ENCODE assay signal across 14 cellular contexts in genomic region chr9:4147476-4148214, GRCh38.
DNase-seq lines count a peak whose midpoint lies in the region; ATAC-seq and TF ChIP-seq lines count a peak whose summit lies in the region.
"Had no signal": no experiment of that assay in that cellular context is flagged by ENCODE, and none has a peak within 500 bp of the region (broad histone marks: within the 10 kb centered on the region; RNA-seq: fewer than 3 reads in every experiment).

No MANE protein-coding gene starts in this region.

- H4K8ac ChIP-seq in mesenchymal stem cell (ENCODE audit: low read length) = no peak overlapping the region

- H3K27ac ChIP-seq in cardiac muscle cell (no peak overlapping the region), mesenchymal stem cell (ENCODE audit: low read length, poor library complexity, severe bottlenecking) (peak overlapping the region; percentile 100), OCI-LY7 (ENCODE audit: low read depth, low read length, poor library complexity, severe bottlenecking) (no peak overlapping the region)
- H3K27ac ChIP-seq: SK-N-MC had no signal

- no peaks in the 10 kb centered on the region for H3K36me3 Mint-ChIP-seq in activated CD8-positive, alpha-beta T cell treated with anti-CD3 and anti-CD28 coated beads for 36 hours (ENCODE audit: low read depth)
- no peaks in the 10 kb centered on the region for H3K36me3 Mint-ChIP-seq in immature natural killer cell
- H3K36me3 Mint-ChIP-seq: naive thymus-derived CD4-positive, alpha-beta T cell had no signal

- H3K4me1 Mint-ChIP-seq in activated CD8-positive, alpha-beta T cell treated with anti-CD3 and anti-CD28 coated beads for 36 hours (ENCODE audit: low read depth) = no peaks in the 10 kb centered on the region
- no peaks in the 10 kb centered on the region for H3K4me1 Mint-ChIP-seq in immature natural killer cell

- H3K36me3 ChIP-seq in cardiac muscle cell = no peaks in the 10 kb centered on the region
- H3K36me3 ChIP-seq in endocrine pancreas (ENCODE audit: control insufficient read depth, insufficient read depth, low read length) = no peaks in the 10 kb centered on the region
- H3K36me3 ChIP-seq in mesenchymal stem cell (ENCODE audit: control insufficient read depth in 1 of 2, insufficient read depth in 2 of 2, low read depth in 1 of 2, low read length in 2 of 2) = no peaks in the 10 kb centered on the region
- H3K36me3 ChIP-seq in OCI-LY7 (ENCODE audit: insufficient read depth, low read length) = no peaks in the 10 kb centered on the region

- peak overlapping the region in 1 of 2 experiments; percentile 17 for H3K18ac ChIP-seq in mesenchymal stem cell (ENCODE audit: low read depth in 1 of 2, low read length in 2 of 2)

- no peak overlapping the region for H2BK12ac ChIP-seq in mesenchymal stem cell (ENCODE audit: low read length in 2 of 2)

- H3K27me3 Mint-ChIP-seq in activated CD8-positive, alpha-beta T cell treated with anti-CD3 and anti-CD28 coated beads for 36 hours = peaks cover 17% of the 10 kb centered on the region
- H3K27me3 Mint-ChIP-seq in immature natural killer cell (ENCODE audit: low read depth in 3 of 3) = peaks cover 1 to 4% (median 2%) of the 10 kb centered on the region in 3 donors

- H3K9ac ChIP-seq in endocrine pancreas (ENCODE audit: control insufficient read depth, insufficient read depth, low read length) (no peak overlapping the region), mesenchymal stem cell (ENCODE audit: low read length) (no peak overlapping the region)

- CTCF ChIA-PET in activated CD8-positive, alpha-beta T cell treated with anti-CD3 and anti-CD28 coated beads for 36 hours (lab: Charles Lee) = no interaction called here
- CTCF ChIA-PET in OCI-LY7 (lab: Charles Lee; ENCODE audit: unreplicated experiment) = no interaction called here

- no peaks in the 10 kb centered on the region for H4K20me1 ChIP-seq in OCI-LY7 (ENCODE audit: insufficient read depth, low read length)

- H3K9me2 ChIP-seq in OCI-LY7 (ENCODE audit: insufficient read depth, low read length) = no peaks in the 10 kb centered on the region

- H3K4me3 ChIP-seq in cardiac muscle cell = no peak overlapping the region
- H3K4me3 ChIP-seq in endocrine pancreas (ENCODE audit: control insufficient read depth, insufficient read depth, low read length) = peak overlapping the region; percentile 59
- H3K4me3 ChIP-seq in mesenchymal stem cell (ENCODE audit: insufficient read depth in 1 of 2, low read depth in 1 of 2, low read length in 2 of 2) = no peak overlapping the region
- no peak overlapping the region for H3K4me3 ChIP-seq in OCI-LY7 (ENCODE audit: low read depth, low read length, poor library complexity, severe bottlenecking)
- H3K4me3 ChIP-seq: SK-N-MC had no signal

- H3K4me2 ChIP-seq in mesenchymal stem cell (ENCODE audit: low read length, poor library complexity, severe bottlenecking) (peak overlapping the region; percentile 58), OCI-LY7 (ENCODE audit: low read length) (no peak overlapping the region)

- H3K79me2 ChIP-seq in OCI-LY7 (ENCODE audit: insufficient read depth, low read depth, low read length) = no peaks in the 10 kb centered on the region

- H3K9me3 ChIP-seq in cardiac muscle cell (ENCODE audit: low read depth) (no peaks in the 10 kb centered on the region), endocrine pancreas (ENCODE audit: control insufficient read depth, low read length) (no peaks in the 10 kb centered on the region), mesenchymal stem cell (ENCODE audit: control insufficient read depth, low read length) (no peaks in the 10 kb centered on the region), OCI-LY7 (ENCODE audit: low read length) (no peaks in the 10 kb centered on the region)

- H2BK5ac ChIP-seq in mesenchymal stem cell (ENCODE audit: low read depth, low read length, poor library complexity, severe bottlenecking) = peak overlapping the region; percentile 98

- no peak overlapping the region for H3K4me3 Mint-ChIP-seq in activated CD8-positive, alpha-beta T cell treated with anti-CD3 and anti-CD28 coated beads for 36 hours
- H3K4me3 Mint-ChIP-seq in immature natural killer cell = no peak overlapping the region
- H3K4me3 Mint-ChIP-seq: naive thymus-derived CD4-positive, alpha-beta T cell had no signal

- no peak overlapping the region for H3K23ac ChIP-seq in mesenchymal stem cell (ENCODE audit: low read length in 2 of 2)

- H2AFZ ChIP-seq in mesenchymal stem cell (ENCODE audit: low read depth, low read length) (no peak overlapping the region), OCI-LY7 (ENCODE audit: low read length) (no peak overlapping the region)

- POLR2A ChIA-PET in activated CD8-positive, alpha-beta T cell treated with anti-CD3 and anti-CD28 coated beads for 36 hours (lab: Charles Lee) = no interaction called here
- POLR2A ChIA-PET in OCI-LY7 (lab: Charles Lee) = interaction anchor here (0.6 kb wide), 1 partner anchor 12 kb away, joined by 3 read pairs; no protein-coding TSS in a partner anchor

- no peak overlapping the region for H2BK15ac ChIP-seq in mesenchymal stem cell (ENCODE audit: low read depth, poor library complexity, severe bottlenecking)

- intact Hi-C loops in Right ventricle myocardium inferior (cut with DNase I) (no loop called here), OCI-LY7 (cut with micrococcal nuclease; ENCODE audit: unreplicated experiment) (no loop called here)
- intact Hi-C loops in activated CD8-positive, alpha-beta T cell treated with anti-CD3 and anti-CD28 coated beads for 36 hours (cut with micrococcal nuclease) = no loop called here

- ATAC-seq in Right ventricle myocardium inferior = no peak
- ATAC-seq in activated CD8-positive, alpha-beta T cell treated with anti-CD3 and anti-CD28 coated beads for 36 hours = no peak
- ATAC-seq: naive thymus-derived CD4-positive, alpha-beta T cell had no signal

- H3K27ac Mint-ChIP-seq in activated CD8-positive, alpha-beta T cell treated with anti-CD3 and anti-CD28 coated beads for 36 hours = no peak overlapping the region
- no peak overlapping the region for H3K27ac Mint-ChIP-seq in immature natural killer cell
- H3K27ac Mint-ChIP-seq: naive thymus-derived CD4-positive, alpha-beta T cell had no signal

- no peak overlapping the region for H3K14ac ChIP-seq in mesenchymal stem cell (ENCODE audit: low read length in 2 of 2)

- no peak overlapping the region for H4K91ac ChIP-seq in mesenchymal stem cell (ENCODE audit: low read length)

- DNase-seq in cardiac muscle cell (ENCODE audit: low read depth in 1 of 2, low spot score in 1 of 2) (peak; percentile 24 to 28), Right ventricle myocardium inferior (ENCODE audit: missing footprints) (no peak), mesenchymal stem cell (no peak), OCI-LY7 (ENCODE audit: low spot score) (no peak), immature natural killer cell (no peak)
- DNase-seq in activated CD8-positive, alpha-beta T cell treated with anti-CD3 and anti-CD28 coated beads for 36 hours = no peak
- DNase-seq in activated CD8-positive, alpha-beta memory T cell treated with anti-CD3 and anti-CD28 coated beads for 24 hours = no peak
- DNase-seq: activated gamma-delta T cell treated with Interleukin-2 at 50 U/mL for 16 hours; effector CD8-positive, alpha-beta T cell; foreskin fibroblast; naive thymus-derived CD4-positive, alpha-beta T cell; NCI-H2227 treated with DMSO at 0.1 percent for 48 hours had no signal

- no peak overlapping the region for H2BK120ac ChIP-seq in mesenchymal stem cell (ENCODE audit: low read depth, low read length)

- no peaks in the 10 kb centered on the region for H3K9me3 Mint-ChIP-seq in activated CD8-positive, alpha-beta T cell treated with anti-CD3 and anti-CD28 coated beads for 36 hours
- peaks cover 0 to 1% (median 0%) of the 10 kb centered on the region in 6 donors for H3K9me3 Mint-ChIP-seq in immature natural killer cell

- H3K27me3 ChIP-seq in cardiac muscle cell (no peaks in the 10 kb centered on the region), endocrine pancreas (ENCODE audit: control insufficient read depth, insufficient read depth, low read length) (no peaks in the 10 kb centered on the region), mesenchymal stem cell (ENCODE audit: control insufficient read depth in 1 of 2, insufficient read depth in 1 of 2, low read length in 2 of 2) (no peaks in the 10 kb centered on the region)

- no peak for TF ChIP-seq CTCF in cardiac muscle cell (IDR thresholded peaks at IDR 0.05; ENCODE audit: low read depth, low read length)
- TF ChIP-seq CTCF in activated CD8-positive, alpha-beta T cell treated with anti-CD3 and anti-CD28 coated beads for 36 hours (IDR thresholded peaks at IDR 0.05) = no peak
- no peak for TF ChIP-seq CTCF in OCI-LY7 (conservative IDR thresholded peaks at IDR 0.05; ENCODE audit: low read length)

- H2AK5ac ChIP-seq in mesenchymal stem cell (ENCODE audit: low read length, severe bottlenecking) = peak overlapping the region; percentile 99

- no peak overlapping the region for H3K4ac ChIP-seq in mesenchymal stem cell (ENCODE audit: low read depth in 1 of 2, low read length in 2 of 2)

- H3K79me1 ChIP-seq in mesenchymal stem cell (replicated peaks; ENCODE audit: low read length, poor library complexity, severe bottlenecking) = peaks cover 2% of the 10 kb centered on the region

- no TSS peak for BruUV-seq in OCI-LY7 (replicated peaks; lab: Mats Ljungman, UMichigan)

- peaks cover 4% of the 10 kb centered on the region for H3K4me1 ChIP-seq in cardiac muscle cell (ENCODE audit: low read depth)
- H3K4me1 ChIP-seq in endocrine pancreas (ENCODE audit: control insufficient read depth, insufficient read depth, low read length) = peaks cover 31% of the 10 kb centered on the region
- peaks cover 9% of the 10 kb centered on the region for H3K4me1 ChIP-seq in mesenchymal stem cell (ENCODE audit: control insufficient read depth, insufficient read depth, low read depth, low read length)
- no peaks in the 10 kb centered on the region for H3K4me1 ChIP-seq in OCI-LY7 (ENCODE audit: insufficient read depth, low read length, poor library complexity, severe bottlenecking)

- 51% methylated on average over 4 of the region's 5 CpGs for WGBS in mesenchymal stem cell

Comparison
In these comparisons a context has a peak if more than half of its experiments do, and no peak if none do; other contexts are left out.
1. DNase-seq: peak in cardiac muscle cell (2 of 2); none in Right ventricle myocardium inferior (single experiment), mesenchymal stem cell (single experiment), activated CD8-positive, alpha-beta T cell treated with anti-CD3 and anti-CD28 coated beads for 36 hours (single experiment), OCI-LY7 (single experiment), activated CD8-positive, alpha-beta memory T cell treated with anti-CD3 and anti-CD28 coated beads for 24 hours (single experiment) and immature natural killer cell (0 of 3).